Comparison of ENCODE assay signal across 14 cellular contexts in genomic region chr16:20905576-20905975, GRCh38. TPM values are rescaled to one million over a fixed set of nuclear protein-coding genes. Genes with fewer than 3 reads are reported as not detected.
DNase-seq lines count a peak whose midpoint lies in the region; ATAC-seq, FAIRE-seq and TF ChIP-seq lines count a peak whose summit lies in the region.
"Had no signal": no experiment of that assay in that cellular context is flagged by ENCODE, and none has a peak within 500 bp of the region (broad histone marks: within the 10 kb centered on the region; RNA-seq: fewer than 3 reads in every experiment).

No MANE protein-coding gene starts in this region.

- H2AFZ ChIP-seq in GM23248 (no peak overlapping the region), astrocyte (ENCODE audit: low read depth, low read length) (no peak overlapping the region), hepatocyte (no peak overlapping the region)

- peaks cover 64% of the 10 kb centered on the region for H3K4me1 Mint-ChIP-seq in astrocyte (ENCODE audit: low read depth, unreplicated experiment)

- no peak overlapping the region for H3K4me3 Mint-ChIP-seq in astrocyte (ENCODE audit: unreplicated experiment)

- no peak for FAIRE-seq in astrocyte (lab: Jason Lieb, UNC)

- no peaks in the 10 kb centered on the region for H3K9me3 Mint-ChIP-seq in astrocyte (ENCODE audit: unreplicated experiment)

- H3K4me3 ChIP-seq in GM23248 (peak overlapping the region; percentile 60), astrocyte (ENCODE audit: insufficient read depth, low read depth, low read length) (peak overlapping the region; percentile 7), hepatocyte (no peak overlapping the region), skeletal muscle satellite cell (ENCODE audit: low read length) (peak overlapping the region; percentile 58)

- H3K27ac ChIP-seq in GM23248 (peak overlapping the region; percentile 87), astrocyte (ENCODE audit: low read depth, low read length) (peak overlapping the region; percentile 65), hepatocyte (peak overlapping the region; percentile 73)
- H3K27ac ChIP-seq: C4-2B had no signal

- H4K20me1 ChIP-seq in GM23248 (ENCODE audit: insufficient read depth): no peaks in the 10 kb centered on the region
- no peaks in the 10 kb centered on the region for H4K20me1 ChIP-seq in astrocyte (ENCODE audit: insufficient read depth, low read length)
- peaks cover 4% of the 10 kb centered on the region for H4K20me1 ChIP-seq in hepatocyte (ENCODE audit: insufficient read depth, poor library complexity, severe bottlenecking)

- no peaks in the 10 kb centered on the region for H3K9me3 ChIP-seq in GM23248 (ENCODE audit: low read depth)
- H3K9me3 ChIP-seq in astrocyte (ENCODE audit: insufficient read depth, low read depth, low read length): no peaks in the 10 kb centered on the region
- no peaks in the 10 kb centered on the region for H3K9me3 ChIP-seq in hepatocyte (ENCODE audit: low read depth)
- no peaks in the 10 kb centered on the region for H3K9me3 ChIP-seq in skeletal muscle satellite cell (replicated peaks; ENCODE audit: low read length)

- H3K27ac Mint-ChIP-seq in astrocyte (ENCODE audit: unreplicated experiment): peak overlapping the region; percentile 91

- H3K27me3 ChIP-seq in GM23248 (replicated peaks; ENCODE audit: insufficient read depth) (no peaks in the 10 kb centered on the region), astrocyte (ENCODE audit: insufficient read depth, low read length) (no peaks in the 10 kb centered on the region), hepatocyte (no peaks in the 10 kb centered on the region), skeletal muscle satellite cell (ENCODE audit: control insufficient read depth, insufficient read depth, low read length) (no peaks in the 10 kb centered on the region)

- H3K4me1 ChIP-seq in GM23248 (ENCODE audit: insufficient read depth) (peaks cover 60% of the 10 kb centered on the region), astrocyte (ENCODE audit: insufficient read depth, low read length) (peaks cover 54% of the 10 kb centered on the region), hepatocyte (ENCODE audit: insufficient read depth) (peaks cover 50% of the 10 kb centered on the region), skeletal muscle satellite cell (ENCODE audit: control insufficient read depth, insufficient read depth, low read length) (peaks cover 79% of the 10 kb centered on the region)

- H3K36me3 Mint-ChIP-seq in astrocyte (ENCODE audit: low read depth, unreplicated experiment): no peaks in the 10 kb centered on the region

- in situ Hi-C loops in GM23248 (cut with MboI): no loop called here

- H3K36me3 ChIP-seq in GM23248 (ENCODE audit: low read depth): no peaks in the 10 kb centered on the region
- no peaks in the 10 kb centered on the region for H3K36me3 ChIP-seq in astrocyte (ENCODE audit: insufficient read depth, low read length)
- H3K36me3 ChIP-seq in hepatocyte (replicated peaks; ENCODE audit: insufficient read depth, low read depth): no peaks in the 10 kb centered on the region
- H3K36me3 ChIP-seq in skeletal muscle satellite cell (ENCODE audit: insufficient read depth, low read length): no peaks in the 10 kb centered on the region

- TF ChIP-seq CTCF in astrocyte (IDR thresholded peaks at IDR 0.05; ENCODE audit: insufficient read depth, low read depth, low read length): no peak
- no peak for TF ChIP-seq CTCF in hepatocyte (IDR thresholded peaks at IDR 0.05; ENCODE audit: poor library complexity)

- peak; percentile 56 for DNase-seq in GM23248
- no peak for DNase-seq in astrocyte (ENCODE audit: low read depth)
- DNase-seq in hepatocyte (ENCODE audit: low spot score): no peak
- no peak for DNase-seq in foreskin melanocyte
- no peak for DNase-seq in SW480 (ENCODE audit: low spot score)
- no peak for DNase-seq in NCI-H2081 treated with DMSO at 0.1 percent for 48 hours (lab: John Stamatoyannopoulos, UW)
- DNase-seq: activated CD4-positive, alpha-beta T cell treated with anti-CD3 and anti-CD28 coated beads for 1 hour; caudate nucleus; GDM1; NCI-H1092; NCI-H69 had no signal

- H3K9ac ChIP-seq in GM23248: peak overlapping the region; percentile 59
- peak overlapping the region; percentile 42 for H3K9ac ChIP-seq in astrocyte (ENCODE audit: low read length)
- peak overlapping the region; percentile 80 for H3K9ac ChIP-seq in skeletal muscle satellite cell (ENCODE audit: low read depth, low read length)

- H3K9me2 ChIP-seq in GM23248 (ENCODE audit: insufficient read depth) (no peaks in the 10 kb centered on the region), hepatocyte (replicated peaks; ENCODE audit: insufficient read depth) (no peaks in the 10 kb centered on the region)

- H3K79me2 ChIP-seq in GM23248 (ENCODE audit: insufficient read depth) (peaks cover 43% of the 10 kb centered on the region), astrocyte (ENCODE audit: insufficient read depth, low read length) (peaks cover 26% of the 10 kb centered on the region), hepatocyte (peaks cover 57% of the 10 kb centered on the region)

- ATAC-seq in GM18861 (IDR thresholded peaks at IDR 0.05; ENCODE audit: unreplicated experiment): no peak

- peaks cover 75% of the 10 kb centered on the region for H3F3A ChIP-seq in GM23248 (ENCODE audit: insufficient read depth)

- no peaks in the 10 kb centered on the region for H3K27me3 Mint-ChIP-seq in astrocyte (ENCODE audit: low read depth, unreplicated experiment)

- 29 to 33% methylated on average over 3 of the region's 3 CpGs for WGBS in GM23248 (ENCODE audit: low coverage in 1 of 2, low lambda C conversion rate in 2 of 2, missing lambda C conversion rate in 2 of 2), 2 experiments
- 65% methylated on average over 3 of the region's 3 CpGs for WGBS in hepatocyte (ENCODE audit: low lambda C conversion rate, missing lambda C conversion rate)

- H3K4me2 ChIP-seq in GM23248 (ENCODE audit: unreplicated experiment) (peak overlapping the region; percentile 82), astrocyte (ENCODE audit: low read length) (peak overlapping the region; percentile 69), hepatocyte (peak overlapping the region; percentile 44), skeletal muscle satellite cell (ENCODE audit: low read length) (peak overlapping the region; percentile 75)

RNA-seq across cellular contexts. Expression of gene LYRM1, which starts 5.0 kb away (rescaled TPM):
- total RNA-seq in GM23248 (2014; rRNA removed; shearing (Covaris generic)): 32.1 and 32.2 TPM in 2 replicates
- 37.6 and 40.9 TPM in 2 replicates for polyA plus RNA-seq in GM23248 (2016; fragmentation: Nextera tagmentation; extraction: Ambion mirVana)
- 23.0 and 24.1 TPM in 2 replicates for total RNA-seq in astrocyte
- total RNA-seq in hepatocyte: 60.0 and 61.5 TPM in 2 replicates
- polyA plus RNA-seq in hepatocyte: 48.9 and 57.3 TPM in 2 replicates
- total RNA-seq in skeletal muscle satellite cell (2012; rRNA removed): 50.5 and 66.7 TPM in 2 replicates

RNA-seq across cellular contexts. Expression of gene DCUN1D3, which starts 5.4 kb away (rescaled TPM):
- total RNA-seq in GM23248 (2014; rRNA removed; shearing (Covaris generic)): 34.4 and 35.2 TPM in 2 replicates
- polyA plus RNA-seq in GM23248 (2016; fragmentation: Nextera tagmentation; extraction: Ambion mirVana): 15.2 and 15.3 TPM in 2 replicates
- total RNA-seq in astrocyte: 33.0 and 34.0 TPM in 2 replicates
- 38.1 and 40.3 TPM in 2 replicates for total RNA-seq in hepatocyte
- 10.3 and 15.0 TPM in 2 replicates for polyA plus RNA-seq in hepatocyte
- total RNA-seq in skeletal muscle satellite cell (2012; rRNA removed): 28.2 and 29.4 TPM in 2 replicates
